ENCODE assay signal across 10 cellular contexts in genomic region chr16:31130336-31130812, GRCh38. TPM values are rescaled to one million over a fixed set of nuclear protein-coding genes. Genes with fewer than 3 reads are reported as not detected.
DNase-seq lines count a peak whose midpoint lies in the region; ATAC-seq and TF ChIP-seq lines count a peak whose summit lies in the region.
"Had no signal": no experiment of that assay in that cellular context is flagged by ENCODE, and none has a peak within 500 bp of the region (broad histone marks: within the 10 kb centered on the region; RNA-seq: fewer than 3 reads in every experiment).

No MANE protein-coding gene starts in this region.

- H3K27me3 ChIP-seq in HUES6 (ENCODE audit: control insufficient read depth, insufficient read depth, low read length) (no peaks in the 10 kb centered on the region), mammary epithelial cell (ENCODE audit: insufficient read depth, low read length) (no peaks in the 10 kb centered on the region), tibial nerve (peaks cover 0 to 4% of the 10 kb centered on the region in 2 donors)

- H3K27ac ChIP-seq in HUES6 (ENCODE audit: low read depth, low read length): 0 out of 2 replicates have a peak overlapping the region, but pooled peaks have one; percentile 5
- peak overlapping the region; percentile 46 for H3K27ac ChIP-seq in mammary epithelial cell (ENCODE audit: insufficient read depth, low read depth, low read length)
- H3K27ac ChIP-seq in tibial nerve: peak overlapping the region; percentile 1 to 85 (median 80)

- H3K79me2 ChIP-seq in mammary epithelial cell (ENCODE audit: insufficient read depth, low read length): peaks cover 29% of the 10 kb centered on the region

- no peak overlapping the region for H2AFZ ChIP-seq in mammary epithelial cell (ENCODE audit: low read depth, low read length)

- TF ChIP-seq CTCF in mammary epithelial cell (conservative IDR thresholded peaks at IDR 0.05 in 1 of 2, IDR thresholded peaks at IDR 0.05 in 1 of 2; ENCODE audit: extremely low read depth in 1 of 2, insufficient read depth in 1 of 2, low read depth in 1 of 2, low read length in 2 of 2): no peak
- no peak for TF ChIP-seq CTCF in mucosa of descending colon (IDR thresholded peaks at IDR 0.05)
- TF ChIP-seq CTCF in tibial nerve (IDR thresholded peaks at IDR 0.05): no peak

- no peak for TF ChIP-seq POLR2A in tibial nerve (IDR thresholded peaks at IDR 0.05)

- CTCF ChIA-PET in mammary epithelial cell (lab: Charles Lee; ENCODE audit: low non-redundant PET): no interaction called here

- peak; percentile 0 for ATAC-seq in mucosa of descending colon
- ATAC-seq in HG03571 (IDR thresholded peaks at IDR 0.05; ENCODE audit: unreplicated experiment): no peak
- ATAC-seq: stimulated activated memory B cell treated with anti-CD40 and anti-IgM and Interleukin-4, amounts not matched to agents 10 μg/mL and 1 μg/mL and 100 μg/mL, for 72 hours had no signal

- DNase-seq in mammary epithelial cell (no peak), mucosa of descending colon (peak in 2 of 3 donors; percentile 58 to 64), tibial nerve (ENCODE audit: low spot score in 2 of 2) (no peak), mucosa of gallbladder (ENCODE audit: low spot score) (no peak)
- no peak for DNase-seq in activated effector memory CD4-positive, alpha-beta T cell treated with Interleukin-2 at 50 U/mL for 16 hours
- DNase-seq: NCI-H2171 treated with DMSO at 0.1 percent for 48 hours; stimulated activated CD4-positive, alpha-beta T cell treated with anti-CD3 and anti-CD28 coated beads, Interleukin-2, amount 100 ng/mL, for 24 hours had no signal

- H3K36me3 ChIP-seq in HUES6 (ENCODE audit: control insufficient read depth, insufficient read depth, low read length): peaks cover 56% of the 10 kb centered on the region
- peaks cover 4% of the 10 kb centered on the region for H3K36me3 ChIP-seq in mammary epithelial cell (ENCODE audit: insufficient read depth, low read length)
- no peaks in the 10 kb centered on the region for H3K36me3 ChIP-seq in mucosa of descending colon (ENCODE audit: low read depth)
- peaks cover 0 to 81% (median 4%) of the 10 kb centered on the region in 3 donors for H3K36me3 ChIP-seq in tibial nerve

- 3% methylated on average over 7 of the region's 9 CpGs for WGBS in mammary epithelial cell (ENCODE audit: low coverage, missing lambda C conversion rate)
- 63 to 93% methylated on average over 6 to 7 of the region's 9 CpGs for WGBS in tibial nerve, 2 donors

- dilution Hi-C loops in mammary epithelial cell (cut with HindIII; ENCODE audit: low sequenced_read_pairs): no loop called here

- intact Hi-C loops in mammary epithelial cell (cut with micrococcal nuclease): no loop called here
- intact Hi-C loops in mucosa of descending colon (cut with DNase I, micrococcal nuclease): no loop called here

- H3K9ac ChIP-seq in HUES6 (ENCODE audit: low read length) (no peak overlapping the region), mammary epithelial cell (ENCODE audit: insufficient read depth, low read length) (peak overlapping the region; percentile 41)

- no peaks in the 10 kb centered on the region for H4K20me1 ChIP-seq in mammary epithelial cell (ENCODE audit: insufficient read depth, low read length)

- no peak overlapping the region for H3K4me3 ChIP-seq in HUES6 (ENCODE audit: low read depth, low read length)
- H3K4me3 ChIP-seq in mammary epithelial cell (replicated peaks in 1 of 3; ENCODE audit: insufficient read depth in 1 of 3, low read depth in 2 of 3, low read length in 3 of 3): no peak overlapping the region
- no peak overlapping the region for H3K4me3 ChIP-seq in mucosa of descending colon
- peak overlapping the region in 1 of 4 donors; percentile 4 for H3K4me3 ChIP-seq in tibial nerve

- peaks cover 31% of the 10 kb centered on the region for H3K4me1 ChIP-seq in HUES6 (ENCODE audit: control insufficient read depth, insufficient read depth, low read length)
- H3K4me1 ChIP-seq in mammary epithelial cell (ENCODE audit: insufficient read depth, low read length): peaks cover 54% of the 10 kb centered on the region
- H3K4me1 ChIP-seq in mucosa of descending colon (ENCODE audit: low read depth): peaks cover 67% of the 10 kb centered on the region
- peaks cover 0 to 40% (median 2%) of the 10 kb centered on the region in 4 donors for H3K4me1 ChIP-seq in tibial nerve

- in situ Hi-C loops in mammary epithelial cell (cut with MboI; ENCODE audit: low sequenced_read_pairs in 2 of 2): loop anchor here in 1 of 2 donors (25.0 kb wide), 1 partner anchor 143 kb away; the partner anchor contains the start of gene HSD3B7

- no TSS peak for BruUV-seq in mammary epithelial cell (replicated peaks; lab: Mats Ljungman, UMichigan)

- H3K9me3 ChIP-seq in HUES6 (ENCODE audit: control insufficient read depth, insufficient read depth, low read depth, low read length) (no peaks in the 10 kb centered on the region), mammary epithelial cell (replicated peaks; ENCODE audit: insufficient read depth, low read length) (no peaks in the 10 kb centered on the region), mucosa of descending colon (no peaks in the 10 kb centered on the region), tibial nerve (no peaks in the 10 kb centered on the region)

- no peak for TF ChIP-seq EP300 in tibial nerve (IDR thresholded peaks at IDR 0.05)

- peak overlapping the region; percentile 52 for H3K4me2 ChIP-seq in mammary epithelial cell (ENCODE audit: insufficient read depth, low read depth, low read length)

RNA-seq across cellular contexts. Expression of gene PRSS8, which starts 5.2 kb away (rescaled TPM):
- total RNA-seq in mammary epithelial cell (10 to 100 TPM; 43.7 to 69.4 TPM), mucosa of descending colon (100 to 1,000 TPM; 163 to 482 (median 422) TPM), tibial nerve (under 1 TPM in 1 of 4 donors, not detected in 3; 0.20 TPM), mucosa of gallbladder (312 TPM)
- polyA plus RNA-seq in mammary epithelial cell: 66.3 TPM
- polyA minus RNA-seq in mammary epithelial cell: 52.7 TPM

RNA-seq across cellular contexts. Expression of gene KAT8, which starts 12.9 kb away (rescaled TPM):
- total RNA-seq in mammary epithelial cell (10 to 100 TPM; 22.7 to 34.0 TPM), mucosa of descending colon (10 to 100 TPM; 61.1 to 83.1 (median 69.6) TPM), tibial nerve (10 to 100 TPM; 79.5 to 99.0 (median 92.7) TPM), mucosa of gallbladder (67.2 TPM)
- polyA plus RNA-seq in mammary epithelial cell: 23.1 TPM
- polyA minus RNA-seq in mammary epithelial cell: 17.5 TPM

RNA-seq across cellular contexts. Expression of gene PRSS36, which starts 19.5 kb away (rescaled TPM):
- total RNA-seq in mammary epithelial cell (under 1 TPM; under 0.01 to 0.35 TPM), mucosa of descending colon (10 to 100 TPM in 1 of 3 donors, 1 to 10 TPM in 2; 8.2 to 10.2 (median 9.5) TPM), tibial nerve (10 to 100 TPM in 2 of 4 donors, 1 to 10 TPM in 2; 6.5 to 21.3 (median 10.8) TPM), mucosa of gallbladder (5.7 TPM)
- 0.54 TPM for polyA plus RNA-seq in mammary epithelial cell
- not detected for polyA minus RNA-seq in mammary epithelial cell

RNA-seq across cellular contexts. Expression of gene BCKDK, which starts 22.2 kb away (rescaled TPM):
- total RNA-seq in mammary epithelial cell (10 to 100 TPM; 26.3 to 47.8 TPM), mucosa of descending colon (10 to 100 TPM; 31.7 to 40.1 (median 36.6) TPM), tibial nerve (10 to 100 TPM; 37.9 to 53.4 (median 45.6) TPM), mucosa of gallbladder (49.6 TPM)
- 52.1 TPM for polyA plus RNA-seq in mammary epithelial cell
- polyA minus RNA-seq in mammary epithelial cell: 48.5 TPM

RNA-seq across cellular contexts. Expression of gene VKORC1, which starts 35.8 kb away (rescaled TPM):
- total RNA-seq in mammary epithelial cell (10 to 100 TPM; 45.7 to 65.0 TPM), mucosa of descending colon (10 to 100 TPM; 31.9 to 67.9 (median 41.3) TPM), tibial nerve (100 to 1,000 TPM; 114 to 180 (median 136) TPM), mucosa of gallbladder (100 TPM)
- 210 TPM for polyA plus RNA-seq in mammary epithelial cell
- polyA minus RNA-seq in mammary epithelial cell: 62.7 TPM

Comparison
In these comparisons a context has a peak if more than half of its experiments do, and no peak if none do; other contexts are left out.
1. H3K27ac ChIP-seq: peak in every context shown above with its lines; median percentile 80 in tibial nerve; 46 in mammary epithelial cell; 5 in HUES6.
2. DNase-seq: peak in mucosa of descending colon (2 of 3); none in mammary epithelial cell (single experiment), tibial nerve (0 of 2), activated effector memory CD4-positive, alpha-beta T cell treated with Interleukin-2 at 50 U/mL for 16 hours (single experiment) and mucosa of gallbladder (single experiment).
3. RNA of gene PRSS8, which starts 5.2 kb away (total RNA-seq): 163 to 482 TPM in mucosa of descending colon, 312 TPM in mucosa of gallbladder (single experiment) and 43.7 to 69.4 TPM in mammary epithelial cell; 0.20 TPM in tibial nerve; every median in the first group is over 10 times any median in the second.